10 cellular contexts compared by ENCODE assay signal in genomic region chr15:63019539-63020109, GRCh38. TPM values are rescaled to one million over a fixed set of nuclear protein-coding genes. Genes with fewer than 3 reads are reported as not detected.
A peak's percentile ranks its signal among the peaks of the same experiment; 100 is the strongest.
DNase-seq lines count a peak whose midpoint lies in the region; ATAC-seq and TF ChIP-seq lines count a peak whose summit lies in the region.
"Had no signal": no experiment of that assay in that cellular context is flagged by ENCODE, and none has a peak within 500 bp of the region (broad histone marks: within the 10 kb centered on the region; RNA-seq: fewer than 3 reads in every experiment).

No MANE protein-coding gene starts in this region.

- H3K4me3 ChIP-seq in lower lobe of right lung, result no peak overlapping the region

- no peak for TF ChIP-seq CTCF in lower lobe of right lung (IDR thresholded peaks at IDR 0.05)

- H3K4me1 ChIP-seq in lower lobe of right lung, result peaks cover 13% of the 10 kb centered on the region

- ATAC-seq in lower lobe of right lung, result no peak
- ATAC-seq in HG02571 (IDR thresholded peaks at IDR 0.05; ENCODE audit: unreplicated experiment), result no peak
- ATAC-seq in GM18909 (IDR thresholded peaks at IDR 0.05; ENCODE audit: poor library complexity, unreplicated experiment), result no peak

- H3K36me3 ChIP-seq in lower lobe of right lung, result no peaks in the 10 kb centered on the region
- H3K36me3 ChIP-seq: WERI-Rb-1 had no signal

- CTCF ChIA-PET in HEK293T (lab: Yijun Ruan, JAX), result interaction anchor here (1.1 kb wide), 1 partner anchor 28 kb away, joined by 4 read pairs; no protein-coding TSS in a partner anchor

- POLR2A ChIA-PET in HEK293T (lab: Yijun Ruan, JAX), result interaction anchor here (1.4 kb wide), 1 partner anchor 28 kb away, joined by 3 read pairs; no protein-coding TSS in a partner anchor

- intact Hi-C loops in lower lobe of right lung (cut with DNase I), result no loop called here

- no peaks in the 10 kb centered on the region for H3K27me3 ChIP-seq in lower lobe of right lung (ENCODE audit: low read depth)

- no peaks in the 10 kb centered on the region for H3K9me3 ChIP-seq in lower lobe of right lung

- no peak overlapping the region for H3K27ac ChIP-seq in lower lobe of right lung
- H3K27ac ChIP-seq: WERI-Rb-1 had no signal

- DNase-seq in HEK293T (ENCODE audit: extremely low spot score) (peak; percentile 31), RPMI8226 (peak; percentile 68), fibroblast of gingiva (ENCODE audit: low read depth) (peak; percentile 62), renal cortical epithelial cell (ENCODE audit: low read depth) (peak; percentile 94), lower lobe of right lung (no peak), mesenteric fat pad (ENCODE audit: low spot score) (no peak)
- DNase-seq: NCI-H1092, WERI-Rb-1 had no signal

TF ChIP-seq in HEK293T, 16 proteins besides CTCF, POLR2A, EP300 and RAD21:
- no peak for TF ChIP-seq SUZ12 (IDR thresholded peaks at IDR 0.05)
- TF ChIP-seq HDGF (IDR thresholded peaks at IDR 0.05; ENCODE audit: borderline replicate concordance), result no peak
- no peak for TF ChIP-seq FOXM1 (IDR thresholded peaks at IDR 0.05; ENCODE audit: borderline replicate concordance)
- no peak for TF ChIP-seq BHLHE40 (IDR thresholded peaks at IDR 0.05; ENCODE audit: borderline replicate concordance)
- TF ChIP-seq FOXK2 (IDR thresholded peaks at IDR 0.05), result no peak
- TF ChIP-seq L3MBTL2 (conservative IDR thresholded peaks at IDR 0.05), result no peak
- no peak for TF ChIP-seq FOXA1 (IDR thresholded peaks at IDR 0.05)
- no peak for TF ChIP-seq NFRKB (IDR thresholded peaks at IDR 0.05)
- TF ChIP-seq TARDBP (IDR thresholded peaks at IDR 0.05), result no peak
- TF ChIP-seq PKNOX1 (IDR thresholded peaks at IDR 0.05), result no peak
- no peak for TF ChIP-seq ELF4 (IDR thresholded peaks at IDR 0.05)
- TF ChIP-seq ZNF384 (IDR thresholded peaks at IDR 0.05), result no peak
- no peak for TF ChIP-seq SP1 (IDR thresholded peaks at IDR 0.05)
- TF ChIP-seq ARNT (IDR thresholded peaks at IDR 0.05), result no peak
- no peak for TF ChIP-seq CTBP1 (IDR thresholded peaks at IDR 0.05; ENCODE audit: borderline replicate concordance)
- no peak for TF ChIP-seq LEF1 (IDR thresholded peaks at IDR 0.05; ENCODE audit: borderline replicate concordance)

RNA-seq across cellular contexts. Expression of gene TPM1, which starts 22.9 kb away (rescaled TPM):
- total RNA-seq in renal cortical epithelial cell, result 1,733 and 1,925 TPM in 2 replicates
- total RNA-seq in lower lobe of right lung, result 137 TPM
- total RNA-seq in mesenteric fat pad, result 154 TPM

Comparison
In these comparisons a context has a peak if more than half of its experiments do, and no peak if none do; other contexts are left out.
1. DNase-seq: peak in HEK293T (single experiment), RPMI8226 (single experiment), fibroblast of gingiva (single experiment) and renal cortical epithelial cell (single experiment); none in lower lobe of right lung (single experiment) and mesenteric fat pad (single experiment).
2. RNA of gene TPM1, which starts 22.9 kb away (total RNA-seq): 1,733 to 1,925 TPM in renal cortical epithelial cell; 154 TPM in mesenteric fat pad (single experiment) and 137 TPM in lower lobe of right lung (single experiment); every median in the first group is over 10 times any median in the second.